In the genomic region with DNA sequence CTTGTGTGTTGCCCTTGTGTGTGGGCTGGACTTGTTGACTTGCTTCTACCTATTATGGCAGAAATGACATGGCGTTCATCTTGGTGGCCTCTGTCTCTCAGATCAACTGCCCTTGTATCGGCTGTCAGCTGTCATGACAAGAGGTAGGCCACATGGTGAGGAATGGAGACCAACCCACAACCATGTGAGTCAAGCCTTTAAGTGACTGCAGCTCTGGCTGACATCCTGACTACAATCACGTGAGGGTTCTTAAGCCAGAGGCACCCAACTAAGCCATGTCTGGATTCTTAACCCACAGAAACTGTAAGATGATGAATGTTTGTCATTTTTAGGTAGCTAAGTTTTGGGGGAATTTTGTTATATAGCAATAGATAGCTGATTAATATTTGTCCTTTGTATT, we compare ENCODE assay signal across 18 cellular contexts.
"Had no signal": no experiment of that assay in that cellular context is flagged by ENCODE, and none has a peak within 500 bp of the region (broad histone marks: within the 10 kb centered on the region; RNA-seq: fewer than 3 reads in every experiment).

No MANE protein-coding gene starts in this region.

- FAIRE-seq: TTC549 had no signal

- H3K36me3 ChIP-seq: lower lobe of right lung, suprapubic skin had no signal

- H3K4me1 ChIP-seq: lower lobe of right lung, suprapubic skin had no signal

- H3K79me2 ChIP-seq: parathyroid adenoma had no signal

- H3K4me3 ChIP-seq: lower lobe of right lung, suprapubic skin had no signal

- H3K9ac ChIP-seq: parathyroid adenoma had no signal

- H3K27ac Mint-ChIP-seq: activated CD8-positive, alpha-beta T cell treated with anti-CD3 and anti-CD28 coated beads, Interleukin-2, amount 10 ng/mL, durations not matched to agents 7 days and 5 days; activated naive CD4-positive, alpha-beta T cell treated with anti-CD3 and anti-CD28 coated beads for 36 hours; naive thymus-derived CD4-positive, alpha-beta T cell; type B pancreatic cell had no signal

- H3K9me3 Mint-ChIP-seq: activated naive CD4-positive, alpha-beta T cell treated with anti-CD3 and anti-CD28 coated beads for 36 hours; central memory CD8-positive, alpha-beta T cell; type B pancreatic cell had no signal

- H3K4me1 Mint-ChIP-seq: central memory CD8-positive, alpha-beta T cell had no signal

- H3K9me3 ChIP-seq: lower lobe of right lung, suprapubic skin had no signal

- H3K4me3 Mint-ChIP-seq: activated CD8-positive, alpha-beta T cell treated with anti-CD3 and anti-CD28 coated beads, Interleukin-2, amount 10 ng/mL, durations not matched to agents 7 days and 5 days; activated naive CD4-positive, alpha-beta T cell treated with anti-CD3 and anti-CD28 coated beads for 36 hours; central memory CD8-positive, alpha-beta T cell; naive thymus-derived CD4-positive, alpha-beta T cell; type B pancreatic cell had no signal

- H3K36me3 Mint-ChIP-seq: naive thymus-derived CD4-positive, alpha-beta T cell; type B pancreatic cell had no signal

- H2AFZ ChIP-seq: parathyroid adenoma had no signal

- H3K27ac ChIP-seq: epithelial cell of prostate, lower lobe of right lung, parathyroid adenoma, suprapubic skin had no signal

- ATAC-seq: activated CD8-positive, alpha-beta T cell treated with anti-CD3 and anti-CD28 coated beads, Interleukin-2, amount 10 ng/mL, durations not matched to agents 7 days and 5 days; lower lobe of right lung; naive thymus-derived CD4-positive, alpha-beta T cell had no signal

- DNase-seq: activated CD4-positive, CD25-positive, alpha-beta regulatory T cell; activated CD8-positive, alpha-beta memory T cell treated with anti-CD3 and anti-CD28 coated beads, Interleukin-2, amount 50 U/mL, for 48 hours; activated CD8-positive, alpha-beta T cell treated with anti-CD3 and anti-CD28 coated beads, Interleukin-2, amount 10 ng/mL, durations not matched to agents 7 days and 5 days; activated naive CD4-positive, alpha-beta T cell treated with anti-CD3 and anti-CD28 coated beads for 36 hours; cortex of kidney; effector CD8-positive, alpha-beta T cell; lower lobe of right lung; midbrain; naive thymus-derived CD4-positive, alpha-beta T cell; retina; stimulated activated CD4-positive, alpha-beta T cell treated with anti-CD3 and anti-CD28 coated beads, Interleukin-2, amount 100 ng/mL, for 24 hours; stimulated activated naive CD4-positive, alpha-beta T cell had no signal
